In the genomic region with DNA sequence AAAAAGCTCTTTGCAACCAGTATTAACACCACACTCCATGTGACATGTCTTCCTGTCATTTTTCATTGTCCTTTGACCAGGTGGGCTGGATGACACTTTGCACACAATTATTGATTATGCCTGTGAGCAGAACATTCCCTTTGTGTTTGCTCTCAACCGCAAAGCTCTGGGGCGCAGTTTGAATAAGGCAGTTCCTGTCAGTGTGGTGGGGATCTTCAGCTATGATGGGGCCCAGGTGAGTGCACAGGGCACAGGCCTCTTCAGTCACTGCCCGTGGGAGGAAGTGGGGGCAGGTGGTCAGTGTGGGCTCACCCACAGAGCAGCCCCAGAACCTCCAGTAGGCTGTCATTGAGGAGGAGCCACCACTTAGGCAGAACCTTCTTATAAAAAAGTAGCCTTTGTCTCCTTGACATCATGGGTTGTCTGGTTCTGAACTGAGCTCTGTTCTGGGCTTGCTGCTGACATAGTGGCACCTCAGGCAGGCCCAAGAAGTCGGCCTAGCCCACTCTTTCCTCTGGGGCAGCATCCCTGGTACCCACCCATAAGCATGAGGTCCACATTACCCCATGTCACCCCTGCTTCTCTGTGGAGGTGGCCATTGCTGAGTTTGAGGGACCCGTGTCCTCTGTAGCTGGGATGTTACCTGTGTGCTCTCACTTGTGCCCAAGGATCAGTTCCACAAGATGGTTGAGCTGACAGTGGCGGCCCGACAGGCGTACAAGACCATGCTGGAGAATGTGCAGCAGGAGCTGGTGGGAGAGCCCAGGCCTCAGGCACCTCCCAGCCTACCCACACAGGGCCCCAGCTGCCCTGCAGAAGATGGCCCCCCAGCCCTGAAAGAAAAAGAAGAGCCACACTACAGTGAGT, we compare ENCODE assay signal across 17 cellular contexts. TPM values are rescaled to one million over a fixed set of nuclear protein-coding genes. Genes with fewer than 3 reads are reported as not detected.
DNase-seq lines count a peak whose midpoint lies in the region; ATAC-seq and TF ChIP-seq lines count a peak whose summit lies in the region.
"Had no signal": no experiment of that assay in that cellular context is flagged by ENCODE, and none has a peak within 500 bp of the region (broad histone marks: within the 10 kb centered on the region; RNA-seq: fewer than 3 reads in every experiment).

No MANE protein-coding gene starts in this region.

- no peaks in the 10 kb centered on the region for H3K4me1 ChIP-seq in mammary epithelial cell (ENCODE audit: insufficient read depth, low read length)
- peaks cover 2 to 67% (median 23%) of the 10 kb centered on the region in 6 donors for H3K4me1 ChIP-seq in spleen

- H2AFZ ChIP-seq in mammary epithelial cell (ENCODE audit: low read depth, low read length): no peak overlapping the region

- no peak for TF ChIP-seq CTCF in MCF 10A (IDR thresholded peaks at IDR 0.05; ENCODE audit: unreplicated experiment)
- TF ChIP-seq CTCF in mammary epithelial cell (conservative IDR thresholded peaks at IDR 0.05 in 1 of 2, IDR thresholded peaks at IDR 0.05 in 1 of 2; ENCODE audit: extremely low read depth in 1 of 2, insufficient read depth in 1 of 2, low read depth in 1 of 2, low read length in 2 of 2): no peak
- no peak for TF ChIP-seq CTCF in spleen (IDR thresholded peaks at IDR 0.05 in 8 of 11, conservative IDR thresholded peaks at IDR 0.05 in 3 of 11)

- no peaks in the 10 kb centered on the region for H3K9me3 Mint-ChIP-seq in MCF 10A (ENCODE audit: unreplicated experiment)
- no peaks in the 10 kb centered on the region for H3K9me3 Mint-ChIP-seq in activated T-helper 1 cell treated with anti-CD3 and anti-CD28 coated beads, Interleukin-12 subunit alpha, Interleukin-12 subunit beta, Interleukin-2, Interleukin-4 antibody, amounts not matched to agents 30 ng/mL and 10 ng/mL and 1 ng/mL, durations not matched to agents 14 hours and 24 hours and 36 hours
- no peaks in the 10 kb centered on the region for H3K9me3 Mint-ChIP-seq in memory B cell
- H3K9me3 Mint-ChIP-seq: activated T-cell treated with anti-CD3 and anti-CD28 coated beads, Interleukin-2, amount 50 U/mL, for 4 hours had no signal

- TF ChIP-seq POLR2A in spleen (IDR thresholded peaks at IDR 0.05): no peak

- H3K4me2 ChIP-seq in mammary epithelial cell (ENCODE audit: insufficient read depth, low read depth, low read length): no peak overlapping the region

- H3K9me3 ChIP-seq in mammary epithelial cell (replicated peaks; ENCODE audit: insufficient read depth, low read length): no peaks in the 10 kb centered on the region
- H3K9me3 ChIP-seq in spleen: no peaks in the 10 kb centered on the region
- H3K9me3 ChIP-seq: MG63, ovary, upper lobe of left lung had no signal

- DNase-seq in MCF 10A (ENCODE audit: unreplicated experiment): no peak
- no peak for DNase-seq in mammary epithelial cell
- DNase-seq in activated T-helper 1 cell treated with anti-CD3 and anti-CD28 coated beads, Interleukin-12 subunit alpha, Interleukin-12 subunit beta, Interleukin-2, Interleukin-4 antibody, amounts not matched to agents 30 ng/mL and 10 ng/mL and 1 ng/mL, durations not matched to agents 14 hours and 24 hours and 36 hours (ENCODE audit: low spot score): no peak
- DNase-seq in memory B cell (ENCODE audit: low spot score in 2 of 2): no peak
- DNase-seq in spleen: no peak
- DNase-seq in cerebellum (ENCODE audit: low spot score): no peak
- DNase-seq: activated T-cell treated with anti-CD3 and anti-CD28 coated beads, Interleukin-2, amount 50 U/mL, for 4 hours; DMS79; effector memory CD4-positive, alpha-beta T cell; MG63; NCI-H2171 treated with DMSO at 0.1 percent for 48 hours; ovary; stimulated activated CD4-positive, alpha-beta T cell treated with anti-CD3 and anti-CD28 coated beads, Interleukin-15, amount 100 ng/mL, for 24 hours had no signal

- H3K36me3 Mint-ChIP-seq in MCF 10A (ENCODE audit: insufficient read depth, unreplicated experiment): peaks cover 77% of the 10 kb centered on the region
- H3K36me3 Mint-ChIP-seq in activated T-helper 1 cell treated with anti-CD3 and anti-CD28 coated beads, Interleukin-12 subunit alpha, Interleukin-12 subunit beta, Interleukin-2, Interleukin-4 antibody, amounts not matched to agents 30 ng/mL and 10 ng/mL and 1 ng/mL, durations not matched to agents 14 hours and 24 hours and 36 hours (ENCODE audit: low read depth): peaks cover 67% of the 10 kb centered on the region
- peaks cover 39% of the 10 kb centered on the region for H3K36me3 Mint-ChIP-seq in memory B cell

- H3K27me3 Mint-ChIP-seq in MCF 10A (ENCODE audit: insufficient read depth, unreplicated experiment): no peaks in the 10 kb centered on the region
- H3K27me3 Mint-ChIP-seq in activated T-helper 1 cell treated with anti-CD3 and anti-CD28 coated beads, Interleukin-12 subunit alpha, Interleukin-12 subunit beta, Interleukin-2, Interleukin-4 antibody, amounts not matched to agents 30 ng/mL and 10 ng/mL and 1 ng/mL, durations not matched to agents 14 hours and 24 hours and 36 hours (ENCODE audit: insufficient read depth): no peaks in the 10 kb centered on the region
- H3K27me3 Mint-ChIP-seq in memory B cell: no peaks in the 10 kb centered on the region

- no peaks in the 10 kb centered on the region for H4K20me1 ChIP-seq in mammary epithelial cell (ENCODE audit: insufficient read depth, low read length)

- H3K27ac Mint-ChIP-seq in MCF 10A (ENCODE audit: low read depth, unreplicated experiment) (peak overlapping the region; percentile 51), memory B cell (peak overlapping the region; percentile 14)
- peak overlapping the region; percentile 31 for H3K27ac Mint-ChIP-seq in activated T-helper 1 cell treated with anti-CD3 and anti-CD28 coated beads, Interleukin-12 subunit alpha, Interleukin-12 subunit beta, Interleukin-2, Interleukin-4 antibody, amounts not matched to agents 30 ng/mL and 10 ng/mL and 1 ng/mL, durations not matched to agents 14 hours and 24 hours and 36 hours

- H3K4me1 Mint-ChIP-seq in MCF 10A (ENCODE audit: insufficient read depth, unreplicated experiment) (no peaks in the 10 kb centered on the region), memory B cell (peaks cover under 1% of the 10 kb centered on the region)
- peaks cover 30% of the 10 kb centered on the region for H3K4me1 Mint-ChIP-seq in activated T-helper 1 cell treated with anti-CD3 and anti-CD28 coated beads, Interleukin-12 subunit alpha, Interleukin-12 subunit beta, Interleukin-2, Interleukin-4 antibody, amounts not matched to agents 30 ng/mL and 10 ng/mL and 1 ng/mL, durations not matched to agents 14 hours and 24 hours and 36 hours (ENCODE audit: low read depth)

- H3K36me3 ChIP-seq in mammary epithelial cell (ENCODE audit: insufficient read depth, low read length): peaks cover 5% of the 10 kb centered on the region
- H3K36me3 ChIP-seq in spleen: peaks cover 5 to 100% (median 94%) of the 10 kb centered on the region in 6 donors
- H3K36me3 ChIP-seq: ovary had no signal

- no peak for ATAC-seq in memory B cell (ENCODE audit: low read depth)
- no peak for ATAC-seq in HG03108 (IDR thresholded peaks at IDR 0.05; ENCODE audit: unreplicated experiment)
- ATAC-seq: activated T-cell treated with anti-CD3 and anti-CD28 coated beads, Interleukin-2, amount 50 U/mL, for 4 hours had no signal

- no peak overlapping the region for H3K4me3 Mint-ChIP-seq in MCF 10A (ENCODE audit: unreplicated experiment)
- no peak overlapping the region for H3K4me3 Mint-ChIP-seq in activated T-helper 1 cell treated with anti-CD3 and anti-CD28 coated beads, Interleukin-12 subunit alpha, Interleukin-12 subunit beta, Interleukin-2, Interleukin-4 antibody, amounts not matched to agents 30 ng/mL and 10 ng/mL and 1 ng/mL, durations not matched to agents 14 hours and 24 hours and 36 hours
- no peak overlapping the region for H3K4me3 Mint-ChIP-seq in memory B cell
- H3K4me3 Mint-ChIP-seq: activated T-cell treated with anti-CD3 and anti-CD28 coated beads, Interleukin-2, amount 50 U/mL, for 4 hours had no signal

- no peak overlapping the region for H3K27ac ChIP-seq in mammary epithelial cell (ENCODE audit: insufficient read depth, low read depth, low read length)
- peak overlapping the region; percentile 70 for H3K27ac ChIP-seq in temporal lobe (ENCODE audit: low read depth, low read length)
- peak overlapping the region in 3 of 8 donors; percentile 45 to 79 (median 74) for H3K27ac ChIP-seq in spleen
- H3K27ac ChIP-seq: ovary had no signal

- BruUV-seq in MCF 10A (replicated peaks; lab: Mats Ljungman, UMichigan) (no TSS peak), mammary epithelial cell (replicated peaks; lab: Mats Ljungman, UMichigan) (no TSS peak)

- no peaks in the 10 kb centered on the region for H3K27me3 ChIP-seq in mammary epithelial cell (ENCODE audit: insufficient read depth, low read length)
- no peaks in the 10 kb centered on the region for H3K27me3 ChIP-seq in spleen (replicated peaks in 1 of 7)
- H3K27me3 ChIP-seq: MG63, ovary, upper lobe of left lung had no signal

- in situ Hi-C loops in mammary epithelial cell (cut with MboI; ENCODE audit: low sequenced_read_pairs in 2 of 2): no loop called here

- WGBS in mammary epithelial cell (ENCODE audit: low coverage, missing lambda C conversion rate): 93% methylated on average over 5 of the region's 8 CpGs
- 88 to 93% (median 89%) methylated on average over 6 to 8 of the region's 8 CpGs for WGBS in spleen, 5 donors

- no peak overlapping the region for H3K4me3 ChIP-seq in mammary epithelial cell (replicated peaks in 1 of 3; ENCODE audit: insufficient read depth in 1 of 3, low read depth in 2 of 3, low read length in 3 of 3)
- no peak overlapping the region for H3K4me3 ChIP-seq in spleen
- H3K4me3 ChIP-seq: lung, MG63, ovary, upper lobe of left lung had no signal

- POLR2A ChIA-PET in MCF 10A (lab: Yijun Ruan, JAX): no interaction called here

- no peaks in the 10 kb centered on the region for H3K79me2 ChIP-seq in mammary epithelial cell (ENCODE audit: insufficient read depth, low read length)

- dilution Hi-C loops in mammary epithelial cell (cut with HindIII; ENCODE audit: low sequenced_read_pairs): no loop called here

- H3K9ac ChIP-seq in mammary epithelial cell (ENCODE audit: insufficient read depth, low read length): no peak overlapping the region

- CTCF ChIA-PET in MCF 10A (lab: Yijun Ruan, JAX): interaction anchor here (2.5 kb wide), 1 partner anchor 191 kb away, joined by 11 read pairs; no protein-coding TSS in a partner anchor
- CTCF ChIA-PET in mammary epithelial cell (lab: Charles Lee; ENCODE audit: low non-redundant PET): no interaction called here

- intact Hi-C loops in MCF 10A (cut with micrococcal nuclease): no loop called here
- intact Hi-C loops in mammary epithelial cell (cut with micrococcal nuclease): no loop called here
- intact Hi-C loops in activated T-helper 1 cell treated with anti-CD3 and anti-CD28 coated beads, Interleukin-12 subunit alpha, Interleukin-12 subunit beta, Interleukin-2, Interleukin-4 antibody, amounts not matched to agents 30 ng/mL and 10 ng/mL and 1 ng/mL, durations not matched to agents 14 hours and 24 hours and 36 hours (cut with micrococcal nuclease): no loop called here
- intact Hi-C loops in spleen (cut with DNase I; ENCODE audit: low total_unique reads): no loop called here

RNA-seq across cellular contexts. Expression of gene SECISBP2, which starts 39.3 kb away (rescaled TPM):
- total RNA-seq in MCF 10A (2022) (36.4 and 38.9 TPM in 2 replicates), mammary epithelial cell (10 to 100 TPM; 24.5 to 26.5 TPM), temporal lobe (51.1 TPM), spleen (100 to 1,000 TPM in 1 of 7 donors, 10 to 100 TPM in 6; 55.7 to 117 (median 86.7) TPM), cerebellum (77.9 TPM)
- polyA plus RNA-seq in mammary epithelial cell (12.8 TPM), spleen (10 to 100 TPM; 20.7 to 40.2 (median 38.4) TPM)
- polyA minus RNA-seq in mammary epithelial cell: 10.3 TPM
- 49.4 and 54.9 TPM in 2 replicates for total RNA-seq in activated T-helper 1 cell treated with anti-CD3 and anti-CD28 coated beads, Interleukin-12 subunit alpha, Interleukin-12 subunit beta, Interleukin-2, Interleukin-4 antibody, amounts not matched to agents 30 ng/mL and 10 ng/mL and 1 ng/mL, durations not matched to agents 14 hours and 24 hours and 36 hours

RNA-seq across cellular contexts. Expression of gene CKS2, which starts 46.6 kb away (rescaled TPM):
- total RNA-seq in MCF 10A (2022): 82.2 and 90.4 TPM in 2 replicates
- total RNA-seq in mammary epithelial cell: 100 to 1,000 TPM in 1 of 2 donors, 10 to 100 TPM in 1; 15.0 to 101 TPM
- 329 TPM for polyA plus RNA-seq in mammary epithelial cell
- 23.7 TPM for polyA minus RNA-seq in mammary epithelial cell
- 148 and 162 TPM in 2 replicates for total RNA-seq in activated T-helper 1 cell treated with anti-CD3 and anti-CD28 coated beads, Interleukin-12 subunit alpha, Interleukin-12 subunit beta, Interleukin-2, Interleukin-4 antibody, amounts not matched to agents 30 ng/mL and 10 ng/mL and 1 ng/mL, durations not matched to agents 14 hours and 24 hours and 36 hours
- total RNA-seq in temporal lobe: 15.7 TPM
- total RNA-seq in spleen: 10 to 100 TPM in 6 of 7 donors, 1 to 10 TPM in 1; 9.2 to 27.3 (median 13.9) TPM
- polyA plus RNA-seq in spleen: 100 to 1,000 TPM in 2 of 3 donors, 10 to 100 TPM in 1; 50.0 to 142 (median 109) TPM
- 38.0 TPM for total RNA-seq in cerebellum
